In the genomic region with DNA sequence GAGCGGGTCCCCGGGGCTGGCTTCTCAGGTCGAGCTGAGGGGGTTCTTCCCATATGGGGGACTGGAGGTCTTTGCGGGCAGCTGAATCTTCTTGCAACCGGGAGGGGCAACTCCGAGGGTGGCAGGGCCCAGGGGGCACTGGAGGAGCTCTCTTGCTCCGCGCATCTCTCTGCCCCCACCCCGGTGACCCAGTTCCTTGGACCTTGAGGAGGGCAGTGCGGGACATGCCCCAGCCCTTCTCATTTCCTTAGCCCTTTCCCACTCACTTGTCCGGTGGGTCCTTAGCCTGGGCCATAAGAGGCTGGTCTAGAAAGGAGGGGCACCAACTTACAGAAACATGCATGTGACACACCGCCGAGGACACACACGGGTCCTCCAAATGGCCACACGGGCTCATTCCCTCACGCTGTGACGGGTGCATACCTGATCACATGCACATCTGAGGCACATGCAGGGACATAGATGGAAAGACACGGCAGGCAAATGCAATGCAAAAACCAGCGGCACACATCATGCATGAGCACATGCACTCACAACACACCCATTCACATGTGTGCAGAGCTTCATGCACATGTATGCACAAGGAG, we compare ENCODE assay signal across 2 cellular contexts.
TF ChIP-seq lines count a peak whose summit lies in the region.

No MANE protein-coding gene starts in this region.

TF ChIP-seq in GM23338, 12 proteins besides CTCF, POLR2A, EP300 and RAD21:
- TF ChIP-seq ZNF462 (CRISPR knock-in tag; IDR thresholded peaks at IDR 0.05) (no peak), ETS1 (IDR thresholded peaks at IDR 0.05) (no peak), NANOG (IDR thresholded peaks at IDR 0.05; ENCODE audit: borderline replicate concordance) (no peak), ZNF114 (CRISPR knock-in tag; IDR thresholded peaks at IDR 0.05) (no peak), CREB1 (CRISPR knock-in tag; IDR thresholded peaks at IDR 0.05; ENCODE audit: low read depth) (no peak), STAT1 (IDR thresholded peaks at IDR 0.05; ENCODE audit: unreplicated experiment) (no peak)
TF ChIP-seq in GM23338: peak in this region for 0.

TF ChIP-seq in liver, 16 proteins besides CTCF, POLR2A, EP300 and RAD21:
- no peak for TF ChIP-seq EGR1 (IDR thresholded peaks at IDR 0.05; ENCODE audit: low read depth in 2 of 2)
- TF ChIP-seq, protein P1, sequence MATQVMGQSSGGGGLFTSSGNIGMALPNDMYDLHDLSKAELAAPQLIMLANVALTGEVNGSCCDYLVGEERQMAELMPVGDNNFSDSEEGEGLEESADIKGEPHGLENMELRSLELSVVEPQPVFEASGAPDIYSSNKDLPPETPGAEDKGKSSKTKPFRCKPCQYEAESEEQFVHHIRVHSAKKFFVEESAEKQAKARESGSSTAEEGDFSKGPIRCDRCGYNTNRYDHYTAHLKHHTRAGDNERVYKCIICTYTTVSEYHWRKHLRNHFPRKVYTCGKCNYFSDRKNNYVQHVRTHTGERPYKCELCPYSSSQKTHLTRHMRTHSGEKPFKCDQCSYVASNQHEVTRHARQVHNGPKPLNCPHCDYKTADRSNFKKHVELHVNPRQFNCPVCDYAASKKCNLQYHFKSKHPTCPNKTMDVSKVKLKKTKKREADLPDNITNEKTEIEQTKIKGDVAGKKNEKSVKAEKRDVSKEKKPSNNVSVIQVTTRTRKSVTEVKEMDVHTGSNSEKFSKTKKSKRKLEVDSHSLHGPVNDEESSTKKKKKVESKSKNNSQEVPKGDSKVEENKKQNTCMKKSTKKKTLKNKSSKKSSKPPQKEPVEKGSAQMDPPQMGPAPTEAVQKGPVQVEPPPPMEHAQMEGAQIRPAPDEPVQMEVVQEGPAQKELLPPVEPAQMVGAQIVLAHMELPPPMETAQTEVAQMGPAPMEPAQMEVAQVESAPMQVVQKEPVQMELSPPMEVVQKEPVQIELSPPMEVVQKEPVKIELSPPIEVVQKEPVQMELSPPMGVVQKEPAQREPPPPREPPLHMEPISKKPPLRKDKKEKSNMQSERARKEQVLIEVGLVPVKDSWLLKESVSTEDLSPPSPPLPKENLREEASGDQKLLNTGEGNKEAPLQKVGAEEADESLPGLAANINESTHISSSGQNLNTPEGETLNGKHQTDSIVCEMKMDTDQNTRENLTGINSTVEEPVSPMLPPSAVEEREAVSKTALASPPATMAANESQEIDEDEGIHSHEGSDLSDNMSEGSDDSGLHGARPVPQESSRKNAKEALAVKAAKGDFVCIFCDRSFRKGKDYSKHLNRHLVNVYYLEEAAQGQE (IDR thresholded peaks at IDR 0.05): peak; percentile 7
TF ChIP-seq in liver: peak in this region for 1.
